1 cellular context compared by ENCODE assay signal in the genomic region with DNA sequence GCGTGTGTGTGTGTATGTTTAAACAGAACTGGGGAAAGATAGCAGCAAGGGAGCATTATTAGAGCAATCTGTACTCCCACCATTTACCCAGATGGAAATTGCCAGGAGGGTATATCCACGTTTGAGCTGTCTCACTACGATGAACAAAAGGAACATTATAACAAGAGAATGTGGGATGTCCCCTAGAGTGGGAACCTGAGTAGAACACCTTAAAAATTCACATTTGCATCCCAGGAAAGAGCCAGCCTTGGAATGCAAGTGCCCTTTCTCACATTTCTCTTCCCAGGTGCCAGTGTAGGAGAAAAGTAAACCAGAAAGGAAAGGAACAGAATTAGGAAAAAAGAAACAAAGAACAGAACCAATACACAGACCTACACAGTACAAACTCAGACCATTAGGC.
A peak's percentile ranks its signal among the peaks of the same experiment; 100 is the strongest.
TF ChIP-seq lines count a peak whose summit lies in the region.

No MANE protein-coding gene starts in this region.

TF ChIP-seq in H1, 55 proteins besides CTCF, POLR2A, EP300 and RAD21:
- no peak for TF ChIP-seq POU5F1 (IDR thresholded peaks at IDR 0.05; ENCODE audit: low read depth, low read length)
- TF ChIP-seq TEAD4 (IDR thresholded peaks at IDR 0.05; ENCODE audit: low read depth, low read length): peak; percentile 27; the same call in 1 of the 2 replicates
